ENCODE assay signal across 1 cellular context in the genomic region with DNA sequence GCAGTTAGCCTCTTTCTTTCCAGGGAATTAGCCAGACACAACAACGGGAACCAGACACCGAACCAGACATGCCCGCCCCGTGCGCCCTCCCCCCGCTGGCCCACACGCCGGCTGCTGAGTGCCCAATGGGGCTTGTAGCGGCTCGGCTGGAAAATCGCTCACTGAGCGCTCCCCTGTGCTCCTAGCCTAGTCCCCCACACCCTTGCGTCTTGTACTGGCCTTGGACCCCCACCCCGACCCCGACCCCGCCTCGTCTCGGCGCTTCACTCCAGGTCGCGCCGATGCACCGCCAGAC.
TF ChIP-seq lines count a peak whose summit lies in the region.

No MANE protein-coding gene starts in this region.

TF ChIP-seq in K562, 482 proteins besides CTCF, POLR2A, EP300 and RAD21:
- TF ChIP-seq NFXL1 (CRISPR knock-in tag; IDR thresholded peaks at IDR 0.05), result no peak
- TF ChIP-seq, protein P1, sequence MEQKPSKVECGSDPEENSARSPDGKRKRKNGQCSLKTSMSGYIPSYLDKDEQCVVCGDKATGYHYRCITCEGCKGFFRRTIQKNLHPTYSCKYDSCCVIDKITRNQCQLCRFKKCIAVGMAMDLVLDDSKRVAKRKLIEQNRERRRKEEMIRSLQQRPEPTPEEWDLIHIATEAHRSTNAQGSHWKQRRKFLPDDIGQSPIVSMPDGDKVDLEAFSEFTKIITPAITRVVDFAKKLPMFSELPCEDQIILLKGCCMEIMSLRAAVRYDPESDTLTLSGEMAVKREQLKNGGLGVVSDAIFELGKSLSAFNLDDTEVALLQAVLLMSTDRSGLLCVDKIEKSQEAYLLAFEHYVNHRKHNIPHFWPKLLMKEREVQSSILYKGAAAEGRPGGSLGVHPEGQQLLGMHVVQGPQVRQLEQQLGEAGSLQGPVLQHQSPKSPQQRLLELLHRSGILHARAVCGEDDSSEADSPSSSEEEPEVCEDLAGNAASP (IDR thresholded peaks at IDR 0.05), result no peak
- TF ChIP-seq CBX3 (IDR thresholded peaks at IDR 0.05; ENCODE audit: borderline replicate concordance in 1 of 2, low read length in 2 of 2), result 0 out of 3 replicates have a peak, but pooled peaks of 1 of the 2 experiments have one; percentile 16
- TF ChIP-seq, protein P2, sequence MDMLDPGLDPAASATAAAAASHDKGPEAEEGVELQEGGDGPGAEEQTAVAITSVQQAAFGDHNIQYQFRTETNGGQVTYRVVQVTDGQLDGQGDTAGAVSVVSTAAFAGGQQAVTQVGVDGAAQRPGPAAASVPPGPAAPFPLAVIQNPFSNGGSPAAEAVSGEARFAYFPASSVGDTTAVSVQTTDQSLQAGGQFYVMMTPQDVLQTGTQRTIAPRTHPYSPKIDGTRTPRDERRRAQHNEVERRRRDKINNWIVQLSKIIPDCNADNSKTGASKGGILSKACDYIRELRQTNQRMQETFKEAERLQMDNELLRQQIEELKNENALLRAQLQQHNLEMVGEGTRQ (CRISPR knock-in tag; IDR thresholded peaks at IDR 0.05), result no peak
- no peak for TF ChIP-seq NEUROD1 (IDR thresholded peaks at IDR 0.05; ENCODE audit: borderline replicate concordance, low read depth, low read length, partially characterized antibody)
TF ChIP-seq in K562: peak in this region for 1.
